Comparison of ENCODE assay signal across 1 cellular context in the genomic region with DNA sequence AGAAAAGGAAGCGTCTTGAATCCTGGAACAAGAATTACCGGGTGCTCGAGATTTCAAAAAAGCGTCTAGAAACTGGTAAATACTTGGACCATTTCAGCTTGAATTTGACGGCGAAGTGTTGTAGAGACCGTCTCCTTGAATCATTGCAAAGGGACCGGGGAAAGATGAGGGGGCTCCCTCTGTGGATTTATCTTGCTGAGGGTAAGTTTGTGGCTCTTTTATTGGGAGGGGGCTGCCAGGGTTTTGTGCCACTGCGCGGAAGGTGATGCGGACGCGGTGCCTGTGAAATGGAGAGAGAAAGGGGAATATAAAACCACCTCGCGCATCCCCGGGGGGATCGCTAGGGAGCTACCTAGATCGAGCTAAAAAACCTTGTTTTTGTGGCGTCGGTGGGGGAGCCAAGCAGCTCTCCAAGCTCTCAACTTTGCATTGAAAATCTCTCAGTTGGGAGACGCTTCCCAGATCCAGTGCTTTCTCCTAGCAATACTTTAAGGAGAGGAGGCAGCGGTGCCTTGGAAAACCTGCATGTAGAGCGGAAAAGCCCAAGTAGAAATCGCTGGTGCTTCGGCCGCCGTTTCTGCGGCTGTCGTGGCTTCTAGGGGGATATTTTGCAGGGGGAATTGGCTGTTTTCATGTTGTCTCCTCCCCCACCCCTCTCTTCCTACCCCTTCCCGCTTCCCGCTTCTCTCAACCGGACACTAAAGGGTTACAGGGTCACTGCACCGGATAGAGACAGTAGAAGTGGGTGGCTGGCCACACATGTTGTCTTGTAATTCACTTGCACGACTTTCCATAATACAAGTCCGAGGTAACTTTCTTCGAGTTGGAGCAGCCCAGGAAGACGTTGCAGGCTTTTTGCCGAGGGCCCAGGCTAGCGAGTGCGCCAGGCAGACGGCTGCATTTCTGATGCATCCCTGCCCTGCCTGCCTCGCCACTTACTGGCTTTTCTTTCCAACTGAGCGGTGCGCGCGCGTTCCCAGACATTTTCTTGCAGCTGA.
TF ChIP-seq lines count a peak whose summit lies in the region.

No MANE protein-coding gene starts in this region.

TF ChIP-seq in SK-N-SH, 30 proteins besides CTCF, POLR2A, EP300 and RAD21 (continued from another document):
- TF ChIP-seq, protein P1, sequence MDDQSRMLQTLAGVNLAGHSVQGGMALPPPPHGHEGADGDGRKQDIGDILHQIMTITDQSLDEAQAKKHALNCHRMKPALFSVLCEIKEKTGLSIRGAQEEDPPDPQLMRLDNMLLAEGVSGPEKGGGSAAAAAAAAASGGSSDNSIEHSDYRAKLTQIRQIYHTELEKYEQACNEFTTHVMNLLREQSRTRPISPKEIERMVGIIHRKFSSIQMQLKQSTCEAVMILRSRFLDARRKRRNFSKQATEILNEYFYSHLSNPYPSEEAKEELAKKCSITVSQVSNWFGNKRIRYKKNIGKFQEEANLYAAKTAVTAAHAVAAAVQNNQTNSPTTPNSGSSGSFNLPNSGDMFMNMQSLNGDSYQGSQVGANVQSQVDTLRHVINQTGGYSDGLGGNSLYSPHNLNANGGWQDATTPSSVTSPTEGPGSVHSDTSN (IDR thresholded peaks at IDR 0.05) = 0 out of 2 replicates have a peak, but pooled peaks have one; percentile 1
- TF ChIP-seq POLR2AphosphoS5 (IDR thresholded peaks at IDR 0.05; ENCODE audit: low read depth, low read length) = no peak
- TF ChIP-seq, protein P2, sequence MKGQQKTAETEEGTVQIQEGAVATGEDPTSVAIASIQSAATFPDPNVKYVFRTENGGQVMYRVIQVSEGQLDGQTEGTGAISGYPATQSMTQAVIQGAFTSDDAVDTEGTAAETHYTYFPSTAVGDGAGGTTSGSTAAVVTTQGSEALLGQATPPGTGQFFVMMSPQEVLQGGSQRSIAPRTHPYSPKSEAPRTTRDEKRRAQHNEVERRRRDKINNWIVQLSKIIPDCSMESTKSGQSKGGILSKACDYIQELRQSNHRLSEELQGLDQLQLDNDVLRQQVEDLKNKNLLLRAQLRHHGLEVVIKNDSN (IDR thresholded peaks at IDR 0.05; ENCODE audit: borderline replicate concordance, low read depth) = no peak
- 0 out of 2 replicates have a peak, but pooled peaks have one; percentile 27 for TF ChIP-seq NRF1 (IDR thresholded peaks at IDR 0.05; ENCODE audit: low read depth, low read length)
- peak; percentile 33 for TF ChIP-seq TCF12 (IDR thresholded peaks at IDR 0.05)
- TF ChIP-seq EZH2phosphoT487 (IDR thresholded peaks at IDR 0.05; ENCODE audit: borderline replicate concordance, low read depth) = no peak
- no peak for TF ChIP-seq RXRA (IDR thresholded peaks at IDR 0.05; ENCODE audit: borderline replicate concordance, low read depth)
- TF ChIP-seq YY1 (IDR thresholded peaks at IDR 0.05; ENCODE audit: low read depth) = 0 out of 2 replicates have a peak, but pooled peaks have one; percentile 54
- no peak for TF ChIP-seq MXI1 (IDR thresholded peaks at IDR 0.05; ENCODE audit: low read depth, low read length)
- TF ChIP-seq TEAD4 (IDR thresholded peaks at IDR 0.05; ENCODE audit: borderline replicate concordance, insufficient read depth) = no peak
- TF ChIP-seq, protein P3, sequence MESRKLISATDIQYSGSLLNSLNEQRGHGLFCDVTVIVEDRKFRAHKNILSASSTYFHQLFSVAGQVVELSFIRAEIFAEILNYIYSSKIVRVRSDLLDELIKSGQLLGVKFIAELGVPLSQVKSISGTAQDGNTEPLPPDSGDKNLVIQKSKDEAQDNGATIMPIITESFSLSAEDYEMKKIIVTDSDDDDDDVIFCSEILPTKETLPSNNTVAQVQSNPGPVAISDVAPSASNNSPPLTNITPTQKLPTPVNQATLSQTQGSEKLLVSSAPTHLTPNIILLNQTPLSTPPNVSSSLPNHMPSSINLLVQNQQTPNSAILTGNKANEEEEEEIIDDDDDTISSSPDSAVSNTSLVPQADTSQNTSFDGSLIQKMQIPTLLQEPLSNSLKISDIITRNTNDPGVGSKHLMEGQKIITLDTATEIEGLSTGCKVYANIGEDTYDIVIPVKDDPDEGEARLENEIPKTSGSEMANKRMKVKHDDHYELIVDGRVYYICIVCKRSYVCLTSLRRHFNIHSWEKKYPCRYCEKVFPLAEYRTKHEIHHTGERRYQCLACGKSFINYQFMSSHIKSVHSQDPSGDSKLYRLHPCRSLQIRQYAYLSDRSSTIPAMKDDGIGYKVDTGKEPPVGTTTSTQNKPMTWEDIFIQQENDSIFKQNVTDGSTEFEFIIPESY (IDR thresholded peaks at IDR 0.05; ENCODE audit: borderline replicate concordance, low read depth) = no peak
- TF ChIP-seq, protein P4, sequence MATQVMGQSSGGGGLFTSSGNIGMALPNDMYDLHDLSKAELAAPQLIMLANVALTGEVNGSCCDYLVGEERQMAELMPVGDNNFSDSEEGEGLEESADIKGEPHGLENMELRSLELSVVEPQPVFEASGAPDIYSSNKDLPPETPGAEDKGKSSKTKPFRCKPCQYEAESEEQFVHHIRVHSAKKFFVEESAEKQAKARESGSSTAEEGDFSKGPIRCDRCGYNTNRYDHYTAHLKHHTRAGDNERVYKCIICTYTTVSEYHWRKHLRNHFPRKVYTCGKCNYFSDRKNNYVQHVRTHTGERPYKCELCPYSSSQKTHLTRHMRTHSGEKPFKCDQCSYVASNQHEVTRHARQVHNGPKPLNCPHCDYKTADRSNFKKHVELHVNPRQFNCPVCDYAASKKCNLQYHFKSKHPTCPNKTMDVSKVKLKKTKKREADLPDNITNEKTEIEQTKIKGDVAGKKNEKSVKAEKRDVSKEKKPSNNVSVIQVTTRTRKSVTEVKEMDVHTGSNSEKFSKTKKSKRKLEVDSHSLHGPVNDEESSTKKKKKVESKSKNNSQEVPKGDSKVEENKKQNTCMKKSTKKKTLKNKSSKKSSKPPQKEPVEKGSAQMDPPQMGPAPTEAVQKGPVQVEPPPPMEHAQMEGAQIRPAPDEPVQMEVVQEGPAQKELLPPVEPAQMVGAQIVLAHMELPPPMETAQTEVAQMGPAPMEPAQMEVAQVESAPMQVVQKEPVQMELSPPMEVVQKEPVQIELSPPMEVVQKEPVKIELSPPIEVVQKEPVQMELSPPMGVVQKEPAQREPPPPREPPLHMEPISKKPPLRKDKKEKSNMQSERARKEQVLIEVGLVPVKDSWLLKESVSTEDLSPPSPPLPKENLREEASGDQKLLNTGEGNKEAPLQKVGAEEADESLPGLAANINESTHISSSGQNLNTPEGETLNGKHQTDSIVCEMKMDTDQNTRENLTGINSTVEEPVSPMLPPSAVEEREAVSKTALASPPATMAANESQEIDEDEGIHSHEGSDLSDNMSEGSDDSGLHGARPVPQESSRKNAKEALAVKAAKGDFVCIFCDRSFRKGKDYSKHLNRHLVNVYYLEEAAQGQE (IDR thresholded peaks at IDR 0.05; ENCODE audit: low read depth, low read length) = no peak
- no peak for TF ChIP-seq RFX5 (IDR thresholded peaks at IDR 0.05; ENCODE audit: low read length)
- no peak; the same call in 1 of the 2 replicates for TF ChIP-seq FOXM1 (IDR thresholded peaks at IDR 0.05; ENCODE audit: low read depth)
- peak; percentile 18; the same call in 1 of the 2 replicates for TF ChIP-seq TAF1 (IDR thresholded peaks at IDR 0.05; ENCODE audit: borderline replicate concordance, low read depth, low read length)
- TF ChIP-seq, protein P5, sequence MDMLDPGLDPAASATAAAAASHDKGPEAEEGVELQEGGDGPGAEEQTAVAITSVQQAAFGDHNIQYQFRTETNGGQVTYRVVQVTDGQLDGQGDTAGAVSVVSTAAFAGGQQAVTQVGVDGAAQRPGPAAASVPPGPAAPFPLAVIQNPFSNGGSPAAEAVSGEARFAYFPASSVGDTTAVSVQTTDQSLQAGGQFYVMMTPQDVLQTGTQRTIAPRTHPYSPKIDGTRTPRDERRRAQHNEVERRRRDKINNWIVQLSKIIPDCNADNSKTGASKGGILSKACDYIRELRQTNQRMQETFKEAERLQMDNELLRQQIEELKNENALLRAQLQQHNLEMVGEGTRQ (IDR thresholded peaks at IDR 0.05; ENCODE audit: borderline replicate concordance, low read depth, low read length) = no peak
- TF ChIP-seq, protein P6, sequence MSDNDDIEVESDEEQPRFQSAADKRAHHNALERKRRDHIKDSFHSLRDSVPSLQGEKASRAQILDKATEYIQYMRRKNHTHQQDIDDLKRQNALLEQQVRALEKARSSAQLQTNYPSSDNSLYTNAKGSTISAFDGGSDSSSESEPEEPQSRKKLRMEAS (IDR thresholded peaks at IDR 0.05; ENCODE audit: low read depth) = peak; percentile 49; the same call in 1 of the 2 replicates
- TF ChIP-seq GABPA (IDR thresholded peaks at IDR 0.05; ENCODE audit: low read depth) = peak; percentile 32; the same call in 1 of the 2 replicates
- TF ChIP-seq GATA2 (CRISPR knock-in tag; IDR thresholded peaks at IDR 0.05) = no peak
- no peak for TF ChIP-seq ELF1 (IDR thresholded peaks at IDR 0.05)
